ENCODE assay signal across 28 cellular contexts in genomic region chr1:13898406-13898805, GRCh38.
"Had no signal": no experiment of that assay in that cellular context is flagged by ENCODE, and none has a peak within 500 bp of the region (broad histone marks: within the 10 kb centered on the region; RNA-seq: fewer than 3 reads in every experiment).

No MANE protein-coding gene starts in this region.

- DNase-seq: activated CD4-positive, alpha-beta memory T cell treated with anti-CD3 and anti-CD28 coated beads, Interleukin-2, amount 10 ng/mL, durations not matched to agents 7 days and 5 days; activated CD4-positive, alpha-beta T cell treated with anti-CD3 and anti-CD28 coated beads for 36 hours; activated CD4-positive, alpha-beta T cell treated with anti-CD3 and anti-CD28 coated beads, Interleukin-2, amount 10 ng/mL, durations not matched to agents 24 days and 14 days; activated CD4-positive, alpha-beta T cell treated with anti-CD3 and anti-CD28 coated beads, Interleukin-2, amount 50 U/mL, for 4 hours; activated CD4-positive, CD25-positive, alpha-beta regulatory T cell; activated CD4-positive, CD25-positive, alpha-beta regulatory T cell treated with anti-CD3 and anti-CD28 coated beads, Interleukin-2, amount 50 U/mL, for 72 hours; activated CD8-positive, alpha-beta memory T cell treated with anti-CD3 and anti-CD28 coated beads, Interleukin-2, amount 50 U/mL, for 48 hours; activated effector memory CD4-positive, alpha-beta T cell treated with Interleukin-2 at 50 U/mL for 16 hours; activated gamma-delta T cell treated with Interleukin-2 at 50 U/mL for 16 hours; activated naive CD4-positive, alpha-beta T cell treated with anti-CD3 and anti-CD28 coated beads, Interleukin-2, amount 50 U/mL, for 16 hours; activated naive CD4-positive, alpha-beta T cell treated with Interleukin-2 at 50 U/mL for 16 hours; activated T-cell treated with anti-CD3 and anti-CD28 coated beads for 4 hours; activated T-cell treated with anti-CD3 and anti-CD28 coated beads, Interleukin-2, amount 50 U/mL, for 24 hours; amniotic stem cell; anterior cingulate cortex; body of pancreas; caudate nucleus; cerebellar nuclear complex; colonic mucosa; effector CD8-positive, alpha-beta T cell; esophagus squamous epithelium; foreskin melanocyte; heart right ventricle; T-helper 17 cell; T1000 had no signal

- H3K9me3 ChIP-seq: body of pancreas, colonic mucosa, esophagus squamous epithelium, heart right ventricle had no signal

- H3K27ac ChIP-seq: body of pancreas, colonic mucosa, epithelial cell of prostate, esophagus squamous epithelium, gastroesophageal sphincter, heart right ventricle, hepatocyte had no signal

- H3K4me1 ChIP-seq: colonic mucosa, esophagus squamous epithelium, heart right ventricle had no signal

- H3K27me3 ChIP-seq: body of pancreas, colonic mucosa had no signal

- H3K36me3 ChIP-seq: colonic mucosa, esophagus squamous epithelium, gastroesophageal sphincter, heart right ventricle had no signal

- H3K4me3 ChIP-seq: body of pancreas, colonic mucosa, esophagus squamous epithelium, gastroesophageal sphincter, heart right ventricle, hepatocyte had no signal
